In genomic region chr2:68709421-68709911, GRCh38 we compare ENCODE assay signal across 8 cellular contexts. TPM values are rescaled to one million over a fixed set of nuclear protein-coding genes. Genes with fewer than 3 reads are reported as not detected.
DNase-seq lines count a peak whose midpoint lies in the region; ATAC-seq and TF ChIP-seq lines count a peak whose summit lies in the region.

No MANE protein-coding gene starts in this region.

- peaks cover 39% of the 10 kb centered on the region for H3K4me1 Mint-ChIP-seq in activated B cell treated with CpG ODN at 0.5 μM for 24 hours

- H3K36me3 ChIP-seq in H7 (replicated peaks; ENCODE audit: control insufficient read depth, insufficient read depth, low read length) (no peaks in the 10 kb centered on the region), gastrocnemius medialis (no peaks in the 10 kb centered on the region)

- H3K27me3 Mint-ChIP-seq in activated B cell treated with CpG ODN at 0.5 μM for 24 hours, result no peaks in the 10 kb centered on the region

- no peaks in the 10 kb centered on the region for H3K27me3 ChIP-seq in H7 (ENCODE audit: control insufficient read depth, insufficient read depth, low read length)
- H3K27me3 ChIP-seq in gastrocnemius medialis, result no peaks in the 10 kb centered on the region

- intact Hi-C loops in activated B cell treated with CpG ODN at 0.5 μM for 24 hours (cut with micrococcal nuclease), result loop anchor here (1.0 to 2.0 kb wide), 8 partner anchors 17 to 216 kb away; no protein-coding TSS in a partner anchor
- intact Hi-C loops in left cardiac atrium (cut with DNase I), result loop anchor here (5.0 to 10.0 kb wide), 2 partner anchors 203 to 215 kb away; no protein-coding TSS in a partner anchor
- intact Hi-C loops in gastrocnemius medialis (cut with DNase I; ENCODE audit: low total_unique reads), result loop anchor here (5.0 kb wide), 1 partner anchor 218 kb away; no protein-coding TSS in a partner anchor

- peak; percentile 66 for DNase-seq in DMS114 treated with DMSO at 0.1 percent for 48 hours (lab: John Stamatoyannopoulos, UW; ENCODE audit: unreplicated experiment)
- DNase-seq in H7, result peak; percentile 52
- peak; percentile 51 for DNase-seq in NCI-H2196 (lab: John Stamatoyannopoulos, UW; ENCODE audit: unreplicated experiment)
- no peak for DNase-seq in activated B cell treated with CpG ODN at 0.5 μM for 24 hours
- no peak for DNase-seq in left cardiac atrium
- DNase-seq in gastrocnemius medialis, result no peak

- TF ChIP-seq POLR2A in gastrocnemius medialis (IDR thresholded peaks at IDR 0.05), result no peak

- peak; percentile 51 for TF ChIP-seq CTCF in activated B cell treated with CpG ODN at 0.5 μM for 24 hours (IDR thresholded peaks at IDR 0.05)
- TF ChIP-seq CTCF in gastrocnemius medialis (IDR thresholded peaks at IDR 0.05 in 4 of 5, conservative IDR thresholded peaks at IDR 0.05 in 1 of 5), result peak in 4 of 5 experiments; percentile 8 to 52 (median 43)

- H3K4me3 ChIP-seq in H7 (ENCODE audit: insufficient read depth, low read depth, low read length), result no peak overlapping the region
- no peak overlapping the region for H3K4me3 ChIP-seq in gastrocnemius medialis

- POLR2A ChIA-PET in activated B cell treated with CpG ODN at 0.5 μM for 24 hours (lab: Charles Lee), result interaction anchor here (0.5 to 2.9 kb wide), 19 partner anchors 8 to 242 kb away, joined by 3 to 14 read pairs (median 4); partner anchors contain the start of genes APLF, ARHGAP25 and FBXO48

- ATAC-seq in activated B cell treated with CpG ODN at 0.5 μM for 24 hours (ENCODE audit: low read depth) (peak; percentile 71), left cardiac atrium (peak; percentile 59 to 71), gastrocnemius medialis (no peak), GM21529 (IDR thresholded peaks at IDR 0.05; ENCODE audit: unreplicated experiment) (no peak), GM18517 (IDR thresholded peaks at IDR 0.05; ENCODE audit: unreplicated experiment) (no peak)

- H3K4me3 Mint-ChIP-seq in activated B cell treated with CpG ODN at 0.5 μM for 24 hours, result no peak overlapping the region

- H3K36me3 Mint-ChIP-seq in activated B cell treated with CpG ODN at 0.5 μM for 24 hours (ENCODE audit: low read depth), result no peaks in the 10 kb centered on the region

- in situ Hi-C loops in gastrocnemius medialis (cut with MboI; ENCODE audit: low sequenced_read_pairs in 4 of 4), result loop anchor here (25.0 kb wide), 1 partner anchor 222 kb away; no protein-coding TSS in a partner anchor

- CTCF ChIA-PET in activated B cell treated with CpG ODN at 0.5 μM for 24 hours (lab: Charles Lee), result interaction anchor here (0.7 to 5.5 kb wide), 58 partner anchors 9 to 334 kb away, joined by 3 to 102 read pairs (median 5); partner anchors contain the start of genes APLF, ARHGAP25 and FBXO48

- no peaks in the 10 kb centered on the region for H3K9me3 ChIP-seq in gastrocnemius medialis

- no peaks in the 10 kb centered on the region for H3K9me3 Mint-ChIP-seq in activated B cell treated with CpG ODN at 0.5 μM for 24 hours

- H3K27ac ChIP-seq in gastrocnemius medialis, result no peak overlapping the region

- peak overlapping the region; percentile 6 for H3K27ac Mint-ChIP-seq in activated B cell treated with CpG ODN at 0.5 μM for 24 hours

- H3K4me1 ChIP-seq in gastrocnemius medialis, result no peaks in the 10 kb centered on the region

RNA-seq across cellular contexts. Expression of gene ARHGAP25, which starts 25.1 kb away (rescaled TPM):
- 4.1 and 6.3 TPM in 2 replicates for total RNA-seq in H7 (2014; rRNA removed; shearing (Covaris generic))
- total RNA-seq in activated B cell treated with CpG ODN at 0.5 μM for 24 hours, result 324 and 336 TPM in 2 replicates
- 10 to 100 TPM in 1 of 2 donors, 1 to 10 TPM in 1; 6.8 to 11.0 TPM for total RNA-seq in left cardiac atrium
- 1 to 10 TPM; 1.9 to 6.8 (median 3.0) TPM for total RNA-seq in gastrocnemius medialis

Comparison
In these comparisons a context has a peak if more than half of its experiments do, and no peak if none do; other contexts are left out.
1. DNase-seq: peak in DMS114 treated with DMSO at 0.1 percent for 48 hours (single experiment), H7 (single experiment) and NCI-H2196 (single experiment); none in activated B cell treated with CpG ODN at 0.5 μM for 24 hours (single experiment), left cardiac atrium (single experiment) and gastrocnemius medialis (0 of 2).
2. ATAC-seq: peak in activated B cell treated with CpG ODN at 0.5 μM for 24 hours (single experiment) and left cardiac atrium (2 of 2); none in gastrocnemius medialis (0 of 2), GM21529 (single experiment) and GM18517 (single experiment).
3. RNA of gene ARHGAP25, which starts 25.1 kb away (total RNA-seq): 324 to 336 TPM in activated B cell treated with CpG ODN at 0.5 μM for 24 hours; 6.8 to 11.0 TPM in left cardiac atrium, 4.1 to 6.3 TPM in H7 and 1.9 to 6.8 TPM in gastrocnemius medialis; every median in the first group is over 10 times any median in the second.